15 cellular contexts compared by ENCODE assay signal in the genomic region with DNA sequence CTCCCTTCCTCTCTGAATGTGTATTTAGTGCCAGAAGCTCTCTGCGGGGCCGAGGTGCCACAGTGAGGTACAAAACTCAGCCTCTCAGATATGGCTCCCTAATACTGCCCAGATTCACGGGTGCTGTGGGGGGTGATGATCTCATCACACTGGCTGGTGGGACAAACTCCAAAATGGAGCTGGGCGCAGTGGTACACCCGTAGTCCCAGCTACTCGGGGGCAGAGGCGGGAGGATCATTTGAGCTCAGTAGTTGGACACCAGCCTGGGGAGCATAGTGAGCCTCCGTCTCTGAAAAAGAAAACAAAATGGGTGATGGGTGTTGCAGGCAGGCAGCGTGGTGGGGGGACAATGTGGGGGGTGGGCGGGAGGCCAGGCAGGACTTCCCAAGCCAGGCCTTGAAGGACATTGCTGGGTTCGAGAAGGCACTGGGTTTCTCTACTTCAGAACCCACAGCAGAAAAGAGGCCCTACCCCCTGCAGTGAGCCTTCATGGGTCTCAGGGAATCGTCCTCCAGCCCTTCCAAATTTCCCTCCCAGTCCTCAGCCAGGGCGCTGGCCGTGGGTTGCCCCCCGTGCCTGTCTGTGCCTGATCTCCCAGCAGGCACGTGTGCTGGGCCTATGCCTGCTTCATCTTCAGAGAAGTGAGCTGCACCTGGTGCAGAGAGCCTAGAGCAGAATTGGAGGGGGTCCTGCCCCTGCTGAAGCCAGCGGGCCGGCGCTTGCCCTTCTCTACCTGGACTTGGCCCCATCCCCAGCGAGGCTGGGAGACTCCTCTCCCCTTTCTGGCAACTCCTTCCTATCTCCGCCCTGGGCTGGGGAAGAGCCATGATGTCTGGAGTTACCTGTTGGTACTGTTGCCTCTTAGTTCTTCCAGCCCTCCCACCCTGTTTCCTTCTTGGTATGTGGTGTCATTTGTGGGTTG. TPM values are rescaled to one million over a fixed set of nuclear protein-coding genes. Genes with fewer than 3 reads are reported as not detected.
A peak's percentile ranks its signal among the peaks of the same experiment; 100 is the strongest.
DNase-seq lines count a peak whose midpoint lies in the region; ATAC-seq, FAIRE-seq and TF ChIP-seq lines count a peak whose summit lies in the region.
"Had no signal": no experiment of that assay in that cellular context is flagged by ENCODE, and none has a peak within 500 bp of the region (broad histone marks: within the 10 kb centered on the region; RNA-seq: fewer than 3 reads in every experiment).

No MANE protein-coding gene starts in this region.

- peak; percentile 2 for ATAC-seq in left lobe of liver
- no peak for ATAC-seq in HG02870 (IDR thresholded peaks at IDR 0.05; ENCODE audit: unreplicated experiment)

- no peak overlapping the region for H3T11ph ChIP-seq in H9 (ENCODE audit: low read length)

- no peaks in the 10 kb centered on the region; a peak in 1 of 7 replicates for H3K36me3 Mint-ChIP-seq in H9 (ENCODE audit: insufficient read depth in 1 of 3, low read depth in 3 of 3)
- peaks cover 19% of the 10 kb centered on the region for H3K36me3 Mint-ChIP-seq in astrocyte (ENCODE audit: low read depth, unreplicated experiment)
- H3K36me3 Mint-ChIP-seq: activated naive CD8-positive, alpha-beta T cell treated with anti-CD3 and anti-CD28 coated beads for 36 hours had no signal

- no peak overlapping the region for H2BK20ac ChIP-seq in H9 (ENCODE audit: low read depth, low read length, poor library complexity, severe bottlenecking)

- peaks cover 24 to 49% of the 10 kb centered on the region in 2 experiments for H3K4me1 Mint-ChIP-seq in H9
- H3K4me1 Mint-ChIP-seq in astrocyte (ENCODE audit: low read depth, unreplicated experiment), result peaks cover 21% of the 10 kb centered on the region

- H3K9me3 ChIP-seq in H9 (ENCODE audit: control insufficient read depth, low read depth, low read length), result no peaks in the 10 kb centered on the region
- H3K9me3 ChIP-seq in astrocyte (ENCODE audit: insufficient read depth, low read depth, low read length), result no peaks in the 10 kb centered on the region
- no peaks in the 10 kb centered on the region for H3K9me3 ChIP-seq in skeletal muscle tissue (ENCODE audit: control insufficient read depth in 3 of 3, low read length in 3 of 3)

- WGBS in H9 (ENCODE audit: extremely low coverage, insufficient read length, low lambda C conversion rate), result no CpG with 5 or more reads among the region's 21 CpGs

- H3K56ac ChIP-seq in H9 (ENCODE audit: insufficient read length, low read depth, low read length), result no peak overlapping the region

- H3K4ac ChIP-seq in H9 (ENCODE audit: low read depth, low read length), result no peak overlapping the region

- H4K20me1 ChIP-seq in H9 (ENCODE audit: control insufficient read depth, insufficient read depth, insufficient read length) (no peaks in the 10 kb centered on the region), astrocyte (ENCODE audit: insufficient read depth, low read length) (peaks cover 39% of the 10 kb centered on the region)

- FAIRE-seq in astrocyte (lab: Jason Lieb, UNC), result no peak

- no peak for TF ChIP-seq CTCF in H9 (conservative IDR thresholded peaks at IDR 0.05)
- no peak for TF ChIP-seq CTCF in astrocyte (IDR thresholded peaks at IDR 0.05; ENCODE audit: insufficient read depth, low read depth, low read length)

- H3K23me2 ChIP-seq in H9 (ENCODE audit: insufficient read length, low read depth, low read length, poor library complexity, severe bottlenecking), result peaks cover 4% of the 10 kb centered on the region

- no peak overlapping the region for H3K14ac ChIP-seq in H9 (ENCODE audit: insufficient read depth, low read length)

- H3K4me2 ChIP-seq in H9 (ENCODE audit: insufficient read depth, insufficient read length, low read length), result no peak overlapping the region
- H3K4me2 ChIP-seq in astrocyte (ENCODE audit: low read length), result no peak overlapping the region

- no peak overlapping the region for H4K8ac ChIP-seq in H9 (replicated peaks; ENCODE audit: insufficient read length, low read depth, low read length)

- H3K27ac Mint-ChIP-seq in H9, result no peak overlapping the region
- peak overlapping the region; percentile 59 for H3K27ac Mint-ChIP-seq in astrocyte (ENCODE audit: unreplicated experiment)
- H3K27ac Mint-ChIP-seq: activated naive CD8-positive, alpha-beta T cell treated with anti-CD3 and anti-CD28 coated beads for 36 hours; B cell had no signal

- DNase-seq in H9 (no peak), astrocyte (ENCODE audit: low read depth) (no peak), left lobe of liver (ENCODE audit: low spot score) (no peak), NK-92 (lab: John Stamatoyannopoulos, UW; ENCODE audit: unreplicated experiment) (no peak), NCI-H2029 (lab: John Stamatoyannopoulos, UW) (no peak), mesenteric fat pad (ENCODE audit: low spot score) (no peak)
- DNase-seq: activated naive CD8-positive, alpha-beta T cell treated with anti-CD3 and anti-CD28 coated beads for 36 hours; dermis blood vessel endothelial cell; foreskin melanocyte; KBM-7; NCI-H2029 treated with DMSO at 0.1 percent for 48 hours; SIG-M5 had no signal

- no peak overlapping the region for H3K23ac ChIP-seq in H9 (ENCODE audit: insufficient read length, low read depth, low read length)

- H3K79me1 ChIP-seq in H9 (ENCODE audit: insufficient read depth, low read depth, low read length, poor library complexity, severe bottlenecking), result no peaks in the 10 kb centered on the region

- no peak overlapping the region for H2AFZ ChIP-seq in H9 (ENCODE audit: low read length)
- no peak overlapping the region for H2AFZ ChIP-seq in astrocyte (ENCODE audit: low read depth, low read length)

- H3K79me2 ChIP-seq in H9 (ENCODE audit: insufficient read depth, low read length) (no peaks in the 10 kb centered on the region), astrocyte (ENCODE audit: insufficient read depth, low read length) (peaks cover 22% of the 10 kb centered on the region)

- H3K27me3 ChIP-seq in H9 (ENCODE audit: insufficient read depth, low read length) (no peaks in the 10 kb centered on the region), astrocyte (ENCODE audit: insufficient read depth, low read length) (no peaks in the 10 kb centered on the region), skeletal muscle tissue (ENCODE audit: control insufficient read depth in 3 of 3, insufficient read depth in 3 of 3, low read length in 3 of 3) (no peaks in the 10 kb centered on the region)

- no peaks in the 10 kb centered on the region for H3K27me3 Mint-ChIP-seq in H9 (ENCODE audit: low read depth)
- H3K27me3 Mint-ChIP-seq in astrocyte (ENCODE audit: low read depth, unreplicated experiment), result peaks cover 12% of the 10 kb centered on the region
- H3K27me3 Mint-ChIP-seq: activated naive CD8-positive, alpha-beta T cell treated with anti-CD3 and anti-CD28 coated beads for 36 hours; B cell had no signal

- no peak overlapping the region for H2BK120ac ChIP-seq in H9 (ENCODE audit: low read depth, low read length, poor library complexity, severe bottlenecking)

- H3K36me3 ChIP-seq in astrocyte (ENCODE audit: insufficient read depth, low read length), result no peaks in the 10 kb centered on the region
- H3K36me3 ChIP-seq in skeletal muscle tissue (ENCODE audit: control insufficient read depth in 3 of 3, insufficient read depth in 3 of 3, low read length in 3 of 3), result peaks cover 3 to 20% (median 10%) of the 10 kb centered on the region in 3 donors

- peaks cover 7% of the 10 kb centered on the region for H3K4me1 ChIP-seq in H9 (ENCODE audit: insufficient read depth, low read length)
- H3K4me1 ChIP-seq in astrocyte (ENCODE audit: insufficient read depth, low read length), result peaks cover 24% of the 10 kb centered on the region
- H3K4me1 ChIP-seq in skeletal muscle tissue (ENCODE audit: control insufficient read depth in 3 of 3, insufficient read depth in 3 of 3, low read length in 3 of 3), result peaks cover 94 to 96% (median 95%) of the 10 kb centered on the region in 3 donors

- no peak overlapping the region for H3K18ac ChIP-seq in H9 (ENCODE audit: insufficient read length, low read depth, low read length)

- no peak overlapping the region for H2BK12ac ChIP-seq in H9 (ENCODE audit: insufficient read length, low read depth, low read length)

- H2BK15ac ChIP-seq in H9 (ENCODE audit: low read depth, low read length), result no peak overlapping the region

- H4K5ac ChIP-seq in H9 (ENCODE audit: insufficient read length, low read depth, low read length), result no peak overlapping the region

- H3K4me3 ChIP-seq in astrocyte (ENCODE audit: insufficient read depth, low read depth, low read length), result no peak overlapping the region
- H3K4me3 ChIP-seq in skeletal muscle tissue (ENCODE audit: low read length in 3 of 3), result peak overlapping the region in 2 of 3 donors; percentile 11 to 52

- no peak overlapping the region for H3K27ac ChIP-seq in H9 (ENCODE audit: insufficient read length, low read depth, low read length)
- H3K27ac ChIP-seq in astrocyte (ENCODE audit: low read depth, low read length), result no peak overlapping the region
- H3K27ac ChIP-seq in skeletal muscle tissue (ENCODE audit: low read depth, low read length), result peak overlapping the region; percentile 72

- H3K9ac ChIP-seq in H9 (ENCODE audit: extremely low read depth, insufficient read length, low read length) (no peak overlapping the region), astrocyte (ENCODE audit: low read length) (no peak overlapping the region), skeletal muscle tissue (ENCODE audit: low read depth in 1 of 3, low read length in 3 of 3) (peak overlapping the region in 2 of 3 donors; percentile 61 to 83)

- H3K4me3 Mint-ChIP-seq in H9, result no peak overlapping the region; a peak in 1 of 5 replicates
- H3K4me3 Mint-ChIP-seq in astrocyte (ENCODE audit: unreplicated experiment), result peak overlapping the region; percentile 45
- H3K4me3 Mint-ChIP-seq: activated naive CD8-positive, alpha-beta T cell treated with anti-CD3 and anti-CD28 coated beads for 36 hours; B cell had no signal

- peak overlapping the region; percentile 65 for H4K91ac ChIP-seq in H9 (ENCODE audit: insufficient read length, low read depth, low read length)

- no peak overlapping the region for H2BK5ac ChIP-seq in H9 (ENCODE audit: insufficient read length, low read length)

- H3K9me3 Mint-ChIP-seq in H9 (no peaks in the 10 kb centered on the region), astrocyte (ENCODE audit: unreplicated experiment) (no peaks in the 10 kb centered on the region)
- H3K9me3 Mint-ChIP-seq: activated naive CD8-positive, alpha-beta T cell treated with anti-CD3 and anti-CD28 coated beads for 36 hours had no signal

- no peak overlapping the region for H2AK5ac ChIP-seq in H9 (ENCODE audit: insufficient read length, low read length)

RNA-seq across cellular contexts. Expression of gene H6PD, which starts 14.0 kb away (rescaled TPM):
- total RNA-seq in H9 (2021), result 7.6 and 7.9 TPM in 2 replicates
- 13.9 and 18.9 TPM in 2 replicates for total RNA-seq in astrocyte
- 116 TPM for total RNA-seq in left lobe of liver
- total RNA-seq in skeletal muscle tissue, result 24.5 TPM
- total RNA-seq in mesenteric fat pad, result 77.6 TPM

RNA-seq across cellular contexts. Expression of gene SPSB1, which starts 44.1 kb away (rescaled TPM):
- total RNA-seq in H9 (2021) (2.7 and 2.9 TPM in 2 replicates), astrocyte (53.5 and 56.7 TPM in 2 replicates), left lobe of liver (6.2 TPM), skeletal muscle tissue (6.3 TPM), mesenteric fat pad (48.8 TPM)

Comparison
In these comparisons a context has a peak if more than half of its experiments do, and no peak if none do; other contexts are left out.
1. H3K9ac ChIP-seq: peak in skeletal muscle tissue (2 of 3); none in H9 (single experiment) and astrocyte (single experiment).